In genomic region chr22:37805878-37806277, GRCh38 we compare ENCODE assay signal across 2 cellular contexts.
TF ChIP-seq lines count a peak whose summit lies in the region.

No MANE protein-coding gene starts in this region.

TF ChIP-seq in SK-N-SH, 30 proteins besides CTCF, POLR2A, EP300 and RAD21 (continued from another document):
- TF ChIP-seq REST (IDR thresholded peaks at IDR 0.05; ENCODE audit: low read depth, low read length) = no peak

TF ChIP-seq in SK-N-SH treated with all-trans-retinoic acid at 6 μM for 48 hours, 23 proteins besides CTCF, POLR2A, EP300 and RAD21 (continued from another document):
- TF ChIP-seq TSHZ2 (CRISPR knock-in tag; IDR thresholded peaks at IDR 0.05) (no peak), CSRNP3 (CRISPR knock-in tag; IDR thresholded peaks at IDR 0.05) (no peak), ZFP30 (CRISPR knock-in tag; IDR thresholded peaks at IDR 0.05) (no peak), TCF4 (CRISPR knock-in tag; IDR thresholded peaks at IDR 0.05; ENCODE audit: borderline replicate concordance) (no peak), ARNTL (CRISPR knock-in tag; IDR thresholded peaks at IDR 0.05; ENCODE audit: borderline replicate concordance, low read depth) (no peak), BACH2 (CRISPR knock-in tag; IDR thresholded peaks at IDR 0.05; ENCODE audit: borderline replicate concordance) (no peak), GLIS3 (CRISPR knock-in tag; IDR thresholded peaks at IDR 0.05) (no peak), CSDC2 (CRISPR knock-in tag; IDR thresholded peaks at IDR 0.05) (no peak)
